8 cellular contexts compared by ENCODE assay signal in the genomic region with DNA sequence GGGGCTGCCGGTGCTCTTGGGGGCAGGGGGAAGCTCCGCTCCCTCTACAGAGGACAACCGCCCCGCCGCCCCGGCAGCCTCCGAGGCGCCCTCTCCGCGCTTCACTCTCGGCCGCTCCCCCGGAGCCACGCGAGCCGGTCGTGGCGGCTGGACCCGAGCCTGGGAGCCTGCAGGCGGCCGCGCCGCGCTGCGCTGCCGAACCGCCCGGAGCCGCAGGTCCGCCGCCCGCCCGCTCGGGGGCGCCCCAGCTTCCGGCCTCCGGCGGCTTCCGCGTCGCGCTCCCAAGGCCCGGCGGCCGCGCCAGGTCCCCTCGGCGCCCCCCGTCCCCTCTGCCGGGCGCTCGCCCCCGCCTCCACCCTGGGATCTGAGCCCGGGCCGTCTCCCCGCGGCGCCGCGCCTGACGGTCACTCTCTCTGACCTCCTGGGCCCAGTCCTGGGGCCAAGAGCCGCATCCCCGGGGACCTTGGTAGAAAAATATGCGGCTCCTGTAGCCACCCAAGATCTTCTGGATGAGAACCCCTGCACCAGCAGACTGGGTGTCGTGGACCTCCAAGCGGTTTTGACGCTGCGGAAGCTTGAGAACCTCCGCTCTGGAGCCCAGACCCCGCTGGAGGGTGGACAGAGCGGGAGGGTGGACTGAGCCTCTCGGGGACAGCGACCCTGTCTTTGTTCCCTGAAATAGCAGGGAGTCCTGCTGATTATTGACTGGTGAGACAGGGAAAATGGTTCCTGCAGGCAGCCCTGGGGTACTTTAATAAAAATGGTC. TPM values are rescaled to one million over a fixed set of nuclear protein-coding genes. Genes with fewer than 3 reads are reported as not detected.
DNase-seq lines count a peak whose midpoint lies in the region; ATAC-seq, FAIRE-seq and TF ChIP-seq lines count a peak whose summit lies in the region.

No MANE protein-coding gene starts in this region.

- peak; percentile 31 for ATAC-seq in GM19452 (IDR thresholded peaks at IDR 0.05; ENCODE audit: unreplicated experiment)

- H3K18ac ChIP-seq in H1 (ENCODE audit: extremely low read depth, low read length): peak overlapping the region; percentile 38; the same call in 1 of the 2 replicates
- H3K18ac ChIP-seq in mesendoderm (ENCODE audit: low read length): peak overlapping the region; percentile 92

- peak overlapping the region in 3 of 4 experiments; percentile 34 to 38 (median 35); a peak in 3 of 7 replicates for H3K9ac ChIP-seq in H1 (replicated peaks in 1 of 4; ENCODE audit: extremely low read depth in 1 of 4, low read depth in 3 of 4, low read length in 3 of 4)
- H3K9ac ChIP-seq in mesendoderm (ENCODE audit: low read length): peak overlapping the region; percentile 83

- peak; percentile 87 for DNase-seq in CD1c-positive myeloid dendritic cell (ENCODE audit: extremely low spot score)
- DNase-seq in activated CD4-positive, alpha-beta T cell treated with anti-CD3 and anti-CD28 coated beads, Interleukin-2, amount 50 U/mL, for 24 hours (ENCODE audit: low read depth in 1 of 2, low spot score in 1 of 2): peak; percentile 26 to 57
- peak in 1 of 2 experiments; percentile 81 for DNase-seq in H1 (ENCODE audit: low read depth in 1 of 2, low spot score in 2 of 2)
- DNase-seq in mesendoderm: peak; percentile 67
- DNase-seq in stimulated activated CD8-positive, alpha-beta memory T cell treated with anti-CD3 and anti-CD28 coated beads, Interleukin-4, amount 100 ng/mL, for 1 hour (ENCODE audit: low read depth in 2 of 2, low spot score in 1 of 2): peak; percentile 20 to 32
- no peak for DNase-seq in NCI-H146 (lab: John Stamatoyannopoulos, UW)

- no peak overlapping the region for H2BK5ac ChIP-seq in H1 (ENCODE audit: low read depth, low read length)
- H2BK5ac ChIP-seq in mesendoderm (ENCODE audit: low read length): no peak overlapping the region

- H3K36me3 ChIP-seq in H1 (ENCODE audit: control insufficient read depth in 2 of 4, insufficient read depth in 4 of 4, low read length in 3 of 4): no peaks in the 10 kb centered on the region
- H3K36me3 ChIP-seq in mesendoderm (ENCODE audit: control insufficient read depth, insufficient read depth, low read length): no peaks in the 10 kb centered on the region

- no peak overlapping the region for H2BK20ac ChIP-seq in H1 (ENCODE audit: low read length)

- H3K4me1 ChIP-seq in H1 (replicated peaks in 1 of 4; ENCODE audit: control insufficient read depth in 3 of 4, insufficient read depth in 4 of 4, low read length in 3 of 4) (peaks cover 2 to 14% (median 6%) of the 10 kb centered on the region in 4 experiments), mesendoderm (ENCODE audit: control insufficient read depth, low read depth, low read length) (no peaks in the 10 kb centered on the region)

- H3K4ac ChIP-seq in H1 (replicated peaks; ENCODE audit: insufficient read length, low read depth, low read length): no peak overlapping the region
- H3K4ac ChIP-seq in mesendoderm (ENCODE audit: low read depth, low read length): peak overlapping the region; percentile 49

- TF ChIP-seq EP300 in Ishikawa (IDR thresholded peaks at IDR 0.05; ENCODE audit: borderline replicate concordance): no peak
- no peak for TF ChIP-seq EP300 in H1 (IDR thresholded peaks at IDR 0.05; ENCODE audit: borderline replicate concordance in 1 of 2, low read depth in 2 of 2, low read length in 2 of 2)

- no peak overlapping the region for H3K23ac ChIP-seq in H1 (ENCODE audit: insufficient read length)
- H3K23ac ChIP-seq in mesendoderm (ENCODE audit: low read length): no peak overlapping the region

- H3K27me3 ChIP-seq in H1 (replicated peaks in 1 of 4; ENCODE audit: control insufficient read depth in 3 of 4, extremely low read depth in 1 of 4, insufficient read depth in 3 of 4, low read length in 3 of 4) (peaks cover 0 to 11% (median 9%) of the 10 kb centered on the region in 4 experiments; a peak in 6 of 7 replicates), mesendoderm (ENCODE audit: insufficient read depth, low read length, poor library complexity) (no peaks in the 10 kb centered on the region)

- no peak overlapping the region for H3K14ac ChIP-seq in H1 (ENCODE audit: insufficient read length)

- peaks cover 4% of the 10 kb centered on the region; the same call in 1 of the 2 replicates for H3K23me2 ChIP-seq in H1 (ENCODE audit: low read depth, low read length)

- no peak for FAIRE-seq in H1 (lab: Jason Lieb, UNC)

- H4K20me1 ChIP-seq in H1 (replicated peaks in 1 of 2; ENCODE audit: control insufficient read depth in 1 of 2, insufficient read depth in 2 of 2, low read length in 2 of 2): no peaks in the 10 kb centered on the region

- no peak overlapping the region for H2BK120ac ChIP-seq in H1 (replicated peaks; ENCODE audit: low read depth, low read length)
- H2BK120ac ChIP-seq in mesendoderm (ENCODE audit: low read depth, low read length): no peak overlapping the region

- POLR2A ChIA-PET in H1 (lab: Charles Lee; ENCODE audit: partially characterized antibody): interaction anchor here (0.8 to 1.2 kb wide), 3 partner anchors 9 to 45 kb away, joined by 3 read pairs; a partner anchor contains a TSS

- no peak overlapping the region for H2BK12ac ChIP-seq in H1 (ENCODE audit: low read depth, low read length)

- no peaks in the 10 kb centered on the region for H3K9me3 ChIP-seq in H1 (ENCODE audit: insufficient read depth in 2 of 2, low read depth in 1 of 2, low read length in 1 of 2)

- 10% methylated on average over 26 of the region's 73 CpGs; no CpG with 5 or more reads in 1 of the 2 experiments for WGBS in H1 (ENCODE audit: extremely low coverage in 1 of 2, insufficient coverage in 1 of 2, insufficient read length in 1 of 2, insufficient replicate concordance in 2 of 2, low coverage in 1 of 2, low lambda C conversion rate in 2 of 2, missing lambda C conversion rate in 1 of 2), 2 experiments
- WGBS in mesendoderm (ENCODE audit: extremely low coverage, insufficient coverage, low lambda C conversion rate): no CpG with 5 or more reads among the region's 73 CpGs

- H3K4me3 ChIP-seq in H1 (ENCODE audit: extremely low read depth in 1 of 4, insufficient read depth in 2 of 4, low read depth in 3 of 4, low read length in 4 of 4) (peak overlapping the region; percentile 54 to 79 (median 64)), mesendoderm (ENCODE audit: low read length) (peak overlapping the region; percentile 48)

- peak in 1 of 2 experiments; percentile 38; a peak in 1 of 3 replicates for TF ChIP-seq POLR2A in H1 (IDR thresholded peaks at IDR 0.05; ENCODE audit: control extremely low read depth in 1 of 2, low read depth in 2 of 2, low read length in 2 of 2)

- peak overlapping the region; percentile 81 for H2AFZ ChIP-seq in H1 (ENCODE audit: low read length)

- H3K56ac ChIP-seq in H1 (replicated peaks; ENCODE audit: insufficient read length, low read depth, low read length): no peak overlapping the region
- peak overlapping the region; percentile 88 for H3K56ac ChIP-seq in mesendoderm (ENCODE audit: low read length)

- H3K79me2 ChIP-seq in H1 (ENCODE audit: control insufficient read depth in 1 of 2, insufficient read depth in 2 of 2, low read length in 2 of 2) (no peaks in the 10 kb centered on the region), mesendoderm (ENCODE audit: control insufficient read depth, insufficient read depth, low read length) (no peaks in the 10 kb centered on the region)

- H3K79me1 ChIP-seq in H1 (ENCODE audit: low read depth, low read length) (no peaks in the 10 kb centered on the region), mesendoderm (ENCODE audit: low read length) (no peaks in the 10 kb centered on the region)

- H4K8ac ChIP-seq in H1 (ENCODE audit: extremely low read depth, insufficient read depth, low read length): peak overlapping the region; percentile 91
- H4K8ac ChIP-seq in mesendoderm (ENCODE audit: low read depth, low read length): peak overlapping the region; percentile 96

- CTCF ChIA-PET in H1 (lab: Charles Lee; ENCODE audit: partially characterized antibody): interaction anchor here (0.6 to 5.9 kb wide), 10 partner anchors 13 to 526 kb away, joined by 4 to 135 read pairs (median 8); a partner anchor contains a TSS

- H3K4me2 ChIP-seq in H1 (ENCODE audit: insufficient read depth in 1 of 2, low read depth in 2 of 2, low read length in 2 of 2) (peak overlapping the region; percentile 67 to 84), mesendoderm (ENCODE audit: low read length) (peak overlapping the region; percentile 86)

- no peak overlapping the region for H4K5ac ChIP-seq in H1 (ENCODE audit: insufficient read length, low read depth, low read length)
- H4K5ac ChIP-seq in mesendoderm (ENCODE audit: low read length): peak overlapping the region; percentile 56

- no peak overlapping the region for H4K91ac ChIP-seq in H1 (replicated peaks; ENCODE audit: insufficient read length, low read length)

- no peak overlapping the region for H2AK5ac ChIP-seq in H1 (ENCODE audit: low read depth, low read length)
- H2AK5ac ChIP-seq in mesendoderm (ENCODE audit: low read length): no peak overlapping the region

- H3K27ac ChIP-seq in H1 (ENCODE audit: low read depth, low read length): no peak overlapping the region
- no peak overlapping the region for H3K27ac ChIP-seq in mesendoderm (ENCODE audit: low read depth, low read length)

- no peak overlapping the region for H2BK15ac ChIP-seq in H1 (ENCODE audit: low read length)
- H2BK15ac ChIP-seq in mesendoderm (replicated peaks; ENCODE audit: low read depth): no peak overlapping the region

- TF ChIP-seq CTCF in H1 (IDR thresholded peaks at IDR 0.05; ENCODE audit: control extremely low read depth in 1 of 3, insufficient read depth in 1 of 3, low read depth in 1 of 3, low read length in 3 of 3): peak; percentile 58 to 76 (median 68)

- TF ChIP-seq RAD21 in Ishikawa (IDR thresholded peaks at IDR 0.05; ENCODE audit: low read depth): peak; percentile 21; the same call in 1 of the 2 replicates
- TF ChIP-seq RAD21 in H1 (IDR thresholded peaks at IDR 0.05 in 1 of 2, conservative IDR thresholded peaks at IDR 0.05 in 1 of 2; ENCODE audit: low read depth in 2 of 2, low read length in 2 of 2): peak in 1 of 2 experiments; percentile 49; a peak in 2 of 4 replicates

TF ChIP-seq in Ishikawa, 13 proteins besides CTCF, POLR2A, EP300 and RAD21 (continues in another document):
- TF ChIP-seq FOXM1 (IDR thresholded peaks at IDR 0.05; ENCODE audit: borderline replicate concordance, low read depth) (no peak), CREB1 (IDR thresholded peaks at IDR 0.05; ENCODE audit: low read depth) (no peak)

TF ChIP-seq in H1, 55 proteins besides CTCF, POLR2A, EP300 and RAD21 (continues in another document):
- peak; percentile 61 for TF ChIP-seq PHF8 (conservative IDR thresholded peaks at IDR 0.05; ENCODE audit: low read depth, low read length)

RNA-seq across cellular contexts. Expression of a gene that starts 44.3 kb away (rescaled TPM):
- 4.5 and 5.7 TPM in 2 replicates for total RNA-seq in H1 (2021; fragmentation: NEBNext Ultra II Directional; extraction: Animal tissue kit (Norgen Biotek cat#: 25700))
- 2.9 and 3.5 TPM in 2 replicates for polyA plus RNA-seq in H1 (2011; rRNA removed)
- polyA plus RNA-seq in H1 (2011; cell fraction: cytosol; rRNA removed): 2.8 TPM
- 4.9 TPM for polyA plus RNA-seq in H1 (2011; cell fraction: nucleus; rRNA removed)
- polyA plus RNA-seq in H1 (2012, experiment 1 of 2): 3.8 to 5.6 TPM (median 4.6 TPM) in 4 replicates
- polyA plus RNA-seq in H1 (2012, experiment 2 of 2): 0.83 TPM
- 4.6 TPM for polyA plus RNA-seq in H1 (2013, experiment 1 of 2)
- polyA plus RNA-seq in H1 (2013, experiment 2 of 2): 4.4 TPM
- polyA minus RNA-seq in H1 (2011; rRNA and poly(A)+ RNA removed): 3.9 and 5.4 TPM in 2 replicates
- polyA minus RNA-seq in H1 (2011; cell fraction: cytosol; rRNA and poly(A)+ RNA removed): 4.2 TPM
- polyA minus RNA-seq in H1 (2011; cell fraction: nucleus; rRNA and poly(A)+ RNA removed): 13.4 TPM
- polyA plus RNA-seq in mesendoderm (2013, experiment 1 of 2): 9.4 TPM
- 9.0 TPM for polyA plus RNA-seq in mesendoderm (2013, experiment 2 of 2)
